ENCODE assay signal across 1 cellular context in genomic region chr2:225042800-225043167, GRCh38.
TF ChIP-seq lines count a peak whose summit lies in the region.

No MANE protein-coding gene starts in this region.

TF ChIP-seq in H1, 55 proteins besides CTCF, POLR2A, EP300 and RAD21:
- TF ChIP-seq RNF2 (IDR thresholded peaks at IDR 0.05; ENCODE audit: borderline replicate concordance, low read depth, low read length, missing control alignments, poor library complexity, severe bottlenecking) (no peak), ATF3 (IDR thresholded peaks at IDR 0.05; ENCODE audit: insufficient read depth, low read depth, low read length) (no peak), TAF1 (IDR thresholded peaks at IDR 0.05; ENCODE audit: low read depth, low read length) (no peak), RXRA (IDR thresholded peaks at IDR 0.05; ENCODE audit: insufficient read depth, low read depth, low read length) (no peak)
